In the genomic region with DNA sequence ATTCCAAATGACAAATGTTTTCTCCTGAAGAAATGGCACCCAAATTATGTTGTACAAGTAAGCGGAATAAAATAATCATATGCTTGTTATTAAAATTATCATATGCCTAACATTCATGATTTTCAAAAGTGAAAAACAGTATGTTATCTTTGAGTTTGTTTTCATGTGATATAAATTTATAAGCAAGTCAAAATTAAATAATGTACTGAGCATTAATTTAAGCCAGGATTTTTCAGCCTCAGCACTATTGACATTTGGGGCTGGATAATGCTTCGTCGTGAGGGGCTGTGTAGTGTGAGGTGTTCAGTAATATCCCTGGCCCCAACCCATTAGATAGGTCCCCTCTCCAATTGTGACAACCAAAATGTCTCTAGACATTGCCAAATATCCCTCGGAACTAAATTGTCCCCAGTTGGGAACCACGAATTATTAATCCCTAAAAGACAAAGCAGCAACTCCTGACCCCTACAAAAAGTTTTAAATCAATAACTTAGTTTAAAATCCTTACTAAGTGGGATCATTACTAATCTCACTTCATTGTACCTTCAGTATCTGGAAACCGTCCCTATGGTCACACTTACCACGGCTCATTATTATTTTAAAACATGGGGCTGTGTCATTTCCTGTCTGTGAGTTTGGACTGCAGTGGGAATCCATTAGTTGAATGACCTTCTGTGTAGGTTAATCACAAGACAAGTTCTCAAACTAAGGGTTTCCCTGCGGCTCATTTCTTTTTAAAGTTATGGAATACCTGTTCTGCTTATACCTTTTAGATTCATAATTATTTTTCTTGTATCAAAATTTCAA, we compare ENCODE assay signal across 1 cellular context.
TF ChIP-seq lines count a peak whose summit lies in the region.

No MANE protein-coding gene starts in this region.

TF ChIP-seq in HepG2, 621 proteins besides CTCF, POLR2A, EP300 and RAD21 (continued from another document):
- TF ChIP-seq, protein P1, sequence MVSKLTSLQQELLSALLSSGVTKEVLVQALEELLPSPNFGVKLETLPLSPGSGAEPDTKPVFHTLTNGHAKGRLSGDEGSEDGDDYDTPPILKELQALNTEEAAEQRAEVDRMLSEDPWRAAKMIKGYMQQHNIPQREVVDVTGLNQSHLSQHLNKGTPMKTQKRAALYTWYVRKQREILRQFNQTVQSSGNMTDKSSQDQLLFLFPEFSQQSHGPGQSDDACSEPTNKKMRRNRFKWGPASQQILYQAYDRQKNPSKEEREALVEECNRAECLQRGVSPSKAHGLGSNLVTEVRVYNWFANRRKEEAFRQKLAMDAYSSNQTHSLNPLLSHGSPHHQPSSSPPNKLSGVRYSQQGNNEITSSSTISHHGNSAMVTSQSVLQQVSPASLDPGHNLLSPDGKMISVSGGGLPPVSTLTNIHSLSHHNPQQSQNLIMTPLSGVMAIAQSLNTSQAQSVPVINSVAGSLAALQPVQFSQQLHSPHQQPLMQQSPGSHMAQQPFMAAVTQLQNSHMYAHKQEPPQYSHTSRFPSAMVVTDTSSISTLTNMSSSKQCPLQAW (CRISPR knock-in tag; IDR thresholded peaks at IDR 0.05) = no peak
- TF ChIP-seq KLF16 (CRISPR knock-in tag; IDR thresholded peaks at IDR 0.05) = no peak
- TF ChIP-seq XRCC5 (optimal IDR thresholded peaks at IDR 0.05; ENCODE audit: low read length) = no peak
- TF ChIP-seq AGO2 (optimal IDR thresholded peaks at IDR 0.05; ENCODE audit: low read depth, low read length) = no peak
- TF ChIP-seq ARNT2 (CRISPR knock-in tag; IDR thresholded peaks at IDR 0.05; ENCODE audit: low read depth) = no peak
- TF ChIP-seq SALL2 (CRISPR knock-in tag; IDR thresholded peaks at IDR 0.05) = no peak
- TF ChIP-seq ZNF615 (CRISPR knock-in tag; IDR thresholded peaks at IDR 0.05; ENCODE audit: borderline replicate concordance) = no peak
- no peak for TF ChIP-seq CAMTA2 (CRISPR knock-in tag; IDR thresholded peaks at IDR 0.05; ENCODE audit: borderline replicate concordance)
- TF ChIP-seq, protein P2, sequence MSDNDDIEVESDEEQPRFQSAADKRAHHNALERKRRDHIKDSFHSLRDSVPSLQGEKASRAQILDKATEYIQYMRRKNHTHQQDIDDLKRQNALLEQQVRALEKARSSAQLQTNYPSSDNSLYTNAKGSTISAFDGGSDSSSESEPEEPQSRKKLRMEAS (IDR thresholded peaks at IDR 0.05) = no peak
- TF ChIP-seq TCF7 (IDR thresholded peaks at IDR 0.05; ENCODE audit: low read depth) = no peak
- no peak for TF ChIP-seq SAFB2 (CRISPR knock-in tag; IDR thresholded peaks at IDR 0.05; ENCODE audit: borderline replicate concordance, low read depth)
- TF ChIP-seq ESRRA (CRISPR knock-in tag; IDR thresholded peaks at IDR 0.05; ENCODE audit: low read depth) = 0 out of 2 replicates have a peak, but pooled peaks have one; percentile 31
- no peak for TF ChIP-seq ZNF644 (CRISPR knock-in tag; IDR thresholded peaks at IDR 0.05; ENCODE audit: low read depth)
- no peak for TF ChIP-seq HHEX (CRISPR knock-in tag; IDR thresholded peaks at IDR 0.05)
- TF ChIP-seq YY1 (IDR thresholded peaks at IDR 0.05; ENCODE audit: insufficient read depth, insufficient replicate concordance, low read depth, low read length) = no peak
- TF ChIP-seq TGIF2 (CRISPR knock-in tag; IDR thresholded peaks at IDR 0.05) = no peak
- TF ChIP-seq ZBTB38 (CRISPR knock-in tag; IDR thresholded peaks at IDR 0.05) = no peak
- no peak for TF ChIP-seq KLF13 (CRISPR knock-in tag; IDR thresholded peaks at IDR 0.05)
- TF ChIP-seq ZNF44 (CRISPR knock-in tag; IDR thresholded peaks at IDR 0.05) = no peak
- TF ChIP-seq, protein P3, sequence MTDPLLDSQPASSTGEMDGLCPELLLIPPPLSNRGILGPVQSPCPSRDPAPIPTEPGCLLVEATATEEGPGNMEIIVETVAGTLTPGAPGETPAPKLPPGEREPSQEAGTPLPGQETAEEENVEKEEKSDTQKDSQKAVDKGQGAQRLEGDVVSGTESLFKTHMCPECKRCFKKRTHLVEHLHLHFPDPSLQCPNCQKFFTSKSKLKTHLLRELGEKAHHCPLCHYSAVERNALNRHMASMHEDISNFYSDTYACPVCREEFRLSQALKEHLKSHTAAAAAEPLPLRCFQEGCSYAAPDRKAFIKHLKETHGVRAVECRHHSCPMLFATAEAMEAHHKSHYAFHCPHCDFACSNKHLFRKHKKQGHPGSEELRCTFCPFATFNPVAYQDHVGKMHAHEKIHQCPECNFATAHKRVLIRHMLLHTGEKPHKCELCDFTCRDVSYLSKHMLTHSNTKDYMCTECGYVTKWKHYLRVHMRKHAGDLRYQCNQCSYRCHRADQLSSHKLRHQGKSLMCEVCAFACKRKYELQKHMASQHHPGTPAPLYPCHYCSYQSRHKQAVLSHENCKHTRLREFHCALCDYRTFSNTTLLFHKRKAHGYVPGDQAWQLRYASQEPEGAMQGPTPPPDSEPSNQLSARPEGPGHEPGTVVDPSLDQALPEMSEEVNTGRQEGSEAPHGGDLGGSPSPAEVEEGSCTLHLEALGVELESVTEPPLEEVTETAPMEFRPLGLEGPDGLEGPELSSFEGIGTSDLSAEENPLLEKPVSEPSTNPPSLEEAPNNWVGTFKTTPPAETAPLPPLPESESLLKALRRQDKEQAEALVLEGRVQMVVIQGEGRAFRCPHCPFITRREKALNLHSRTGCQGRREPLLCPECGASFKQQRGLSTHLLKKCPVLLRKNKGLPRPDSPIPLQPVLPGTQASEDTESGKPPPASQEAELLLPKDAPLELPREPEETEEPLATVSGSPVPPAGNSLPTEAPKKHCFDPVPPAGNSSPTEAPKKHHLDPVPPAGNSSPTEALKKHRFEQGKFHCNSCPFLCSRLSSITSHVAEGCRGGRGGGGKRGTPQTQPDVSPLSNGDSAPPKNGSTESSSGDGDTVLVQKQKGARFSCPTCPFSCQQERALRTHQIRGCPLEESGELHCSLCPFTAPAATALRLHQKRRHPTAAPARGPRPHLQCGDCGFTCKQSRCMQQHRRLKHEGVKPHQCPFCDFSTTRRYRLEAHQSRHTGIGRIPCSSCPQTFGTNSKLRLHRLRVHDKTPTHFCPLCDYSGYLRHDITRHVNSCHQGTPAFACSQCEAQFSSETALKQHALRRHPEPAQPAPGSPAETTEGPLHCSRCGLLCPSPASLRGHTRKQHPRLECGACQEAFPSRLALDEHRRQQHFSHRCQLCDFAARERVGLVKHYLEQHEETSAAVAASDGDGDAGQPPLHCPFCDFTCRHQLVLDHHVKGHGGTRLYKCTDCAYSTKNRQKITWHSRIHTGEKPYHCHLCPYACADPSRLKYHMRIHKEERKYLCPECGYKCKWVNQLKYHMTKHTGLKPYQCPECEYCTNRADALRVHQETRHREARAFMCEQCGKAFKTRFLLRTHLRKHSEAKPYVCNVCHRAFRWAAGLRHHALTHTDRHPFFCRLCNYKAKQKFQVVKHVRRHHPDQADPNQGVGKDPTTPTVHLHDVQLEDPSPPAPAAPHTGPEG (CRISPR knock-in tag; IDR thresholded peaks at IDR 0.05) = no peak
- no peak for TF ChIP-seq HDAC1 (CRISPR knock-in tag; IDR thresholded peaks at IDR 0.05)
- no peak for TF ChIP-seq NR1H2 (CRISPR knock-in tag; IDR thresholded peaks at IDR 0.05; ENCODE audit: borderline replicate concordance, low read depth)
- TF ChIP-seq DNMT1 (CRISPR knock-in tag; IDR thresholded peaks at IDR 0.05) = no peak
- no peak for TF ChIP-seq AHR (CRISPR knock-in tag; IDR thresholded peaks at IDR 0.05)
- no peak for TF ChIP-seq ZNF451 (CRISPR knock-in tag; IDR thresholded peaks at IDR 0.05)
- no peak for TF ChIP-seq ZNF777 (CRISPR knock-in tag; IDR thresholded peaks at IDR 0.05)
- TF ChIP-seq, protein P4, sequence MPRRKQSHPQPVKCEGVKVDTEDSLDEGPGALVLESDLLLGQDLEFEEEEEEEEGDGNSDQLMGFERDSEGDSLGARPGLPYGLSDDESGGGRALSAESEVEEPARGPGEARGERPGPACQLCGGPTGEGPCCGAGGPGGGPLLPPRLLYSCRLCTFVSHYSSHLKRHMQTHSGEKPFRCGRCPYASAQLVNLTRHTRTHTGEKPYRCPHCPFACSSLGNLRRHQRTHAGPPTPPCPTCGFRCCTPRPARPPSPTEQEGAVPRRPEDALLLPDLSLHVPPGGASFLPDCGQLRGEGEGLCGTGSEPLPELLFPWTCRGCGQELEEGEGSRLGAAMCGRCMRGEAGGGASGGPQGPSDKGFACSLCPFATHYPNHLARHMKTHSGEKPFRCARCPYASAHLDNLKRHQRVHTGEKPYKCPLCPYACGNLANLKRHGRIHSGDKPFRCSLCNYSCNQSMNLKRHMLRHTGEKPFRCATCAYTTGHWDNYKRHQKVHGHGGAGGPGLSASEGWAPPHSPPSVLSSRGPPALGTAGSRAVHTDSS (CRISPR knock-in tag; conservative IDR thresholded peaks at IDR 0.05) = no peak
- no peak for TF ChIP-seq NKX3-1 (CRISPR knock-in tag; IDR thresholded peaks at IDR 0.05)
- TF ChIP-seq, protein P5, sequence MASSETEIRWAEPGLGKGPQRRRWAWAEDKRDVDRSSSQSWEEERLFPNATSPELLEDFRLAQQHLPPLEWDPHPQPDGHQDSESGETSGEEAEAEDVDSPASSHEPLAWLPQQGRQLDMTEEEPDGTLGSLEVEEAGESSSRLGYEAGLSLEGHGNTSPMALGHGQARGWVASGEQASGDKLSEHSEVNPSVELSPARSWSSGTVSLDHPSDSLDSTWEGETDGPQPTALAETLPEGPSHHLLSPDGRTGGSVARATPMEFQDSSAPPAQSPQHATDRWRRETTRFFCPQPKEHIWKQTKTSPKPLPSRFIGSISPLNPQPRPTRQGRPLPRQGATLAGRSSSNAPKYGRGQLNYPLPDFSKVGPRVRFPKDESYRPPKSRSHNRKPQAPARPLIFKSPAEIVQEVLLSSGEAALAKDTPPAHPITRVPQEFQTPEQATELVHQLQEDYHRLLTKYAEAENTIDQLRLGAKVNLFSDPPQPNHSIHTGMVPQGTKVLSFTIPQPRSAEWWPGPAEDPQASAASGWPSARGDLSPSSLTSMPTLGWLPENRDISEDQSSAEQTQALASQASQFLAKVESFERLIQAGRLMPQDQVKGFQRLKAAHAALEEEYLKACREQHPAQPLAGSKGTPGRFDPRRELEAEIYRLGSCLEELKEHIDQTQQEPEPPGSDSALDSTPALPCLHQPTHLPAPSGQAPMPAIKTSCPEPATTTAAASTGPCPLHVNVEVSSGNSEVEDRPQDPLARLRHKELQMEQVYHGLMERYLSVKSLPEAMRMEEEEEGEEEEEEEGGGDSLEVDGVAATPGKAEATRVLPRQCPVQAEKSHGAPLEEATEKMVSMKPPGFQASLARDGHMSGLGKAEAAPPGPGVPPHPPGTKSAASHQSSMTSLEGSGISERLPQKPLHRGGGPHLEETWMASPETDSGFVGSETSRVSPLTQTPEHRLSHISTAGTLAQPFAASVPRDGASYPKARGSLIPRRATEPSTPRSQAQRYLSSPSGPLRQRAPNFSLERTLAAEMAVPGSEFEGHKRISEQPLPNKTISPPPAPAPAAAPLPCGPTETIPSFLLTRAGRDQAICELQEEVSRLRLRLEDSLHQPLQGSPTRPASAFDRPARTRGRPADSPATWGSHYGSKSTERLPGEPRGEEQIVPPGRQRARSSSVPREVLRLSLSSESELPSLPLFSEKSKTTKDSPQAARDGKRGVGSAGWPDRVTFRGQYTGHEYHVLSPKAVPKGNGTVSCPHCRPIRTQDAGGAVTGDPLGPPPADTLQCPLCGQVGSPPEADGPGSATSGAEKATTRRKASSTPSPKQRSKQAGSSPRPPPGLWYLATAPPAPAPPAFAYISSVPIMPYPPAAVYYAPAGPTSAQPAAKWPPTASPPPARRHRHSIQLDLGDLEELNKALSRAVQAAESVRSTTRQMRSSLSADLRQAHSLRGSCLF (CRISPR knock-in tag; IDR thresholded peaks at IDR 0.05; ENCODE audit: borderline replicate concordance) = no peak
- TF ChIP-seq MAZ (IDR thresholded peaks at IDR 0.05; ENCODE audit: borderline replicate concordance, low read depth, low read length) = no peak
- TF ChIP-seq MAZ (CRISPR knock-in tag; IDR thresholded peaks at IDR 0.05; ENCODE audit: low read depth) = no peak
